Comparison of ENCODE assay signal across 8 cellular contexts in genomic region chr19:12783849-12784393, GRCh38. TPM values are rescaled to one million over a fixed set of nuclear protein-coding genes. Genes with fewer than 3 reads are reported as not detected.
A peak's percentile ranks its signal among the peaks of the same experiment; 100 is the strongest.
DNase-seq lines count a peak whose midpoint lies in the region; ATAC-seq, FAIRE-seq and TF ChIP-seq lines count a peak whose summit lies in the region.

No MANE protein-coding gene starts in this region.

- H3K27me3 Mint-ChIP-seq in neural progenitor cell (ENCODE audit: insufficient read depth, low read depth), result peaks cover 16% of the 10 kb centered on the region

- POLR2A ChIA-PET in RWPE1 (lab: Yijun Ruan, JAX; ENCODE audit: low non-redundant PET), result interaction anchor here (1.9 kb wide), 1 partner anchor 7 kb away, joined by 16 read pairs; the partner anchor contains the start of gene JUNB

- no peak overlapping the region for H3K9ac ChIP-seq in neural progenitor cell

- H2AFZ ChIP-seq in neural progenitor cell (replicated peaks), result no peak overlapping the region

- peak overlapping the region; percentile 100 for H3K27ac ChIP-seq in RWPE1
- H3K27ac ChIP-seq in neural progenitor cell, result no peak overlapping the region

- H3K4me3 Mint-ChIP-seq in neural progenitor cell, result peak overlapping the region; percentile 78

- H3F3A ChIP-seq in neural progenitor cell (ENCODE audit: low read depth), result peaks cover 66% of the 10 kb centered on the region

- H3K27me3 ChIP-seq in neural progenitor cell, result no peaks in the 10 kb centered on the region

- peaks cover 36% of the 10 kb centered on the region for H3K4me1 Mint-ChIP-seq in neural progenitor cell

- no peak overlapping the region for H3K4me3 ChIP-seq in neural progenitor cell

- H3K27ac Mint-ChIP-seq in neural progenitor cell, result peak overlapping the region; percentile 87

- H3K4me2 ChIP-seq in neural progenitor cell, result peak overlapping the region; percentile 99

- no peaks in the 10 kb centered on the region for H4K20me1 ChIP-seq in neural progenitor cell (ENCODE audit: low read depth)

- no peaks in the 10 kb centered on the region for H3K36me3 Mint-ChIP-seq in neural progenitor cell

- H3K9me3 ChIP-seq in neural progenitor cell (ENCODE audit: low read depth), result no peaks in the 10 kb centered on the region

- DNase-seq in CD1c-positive myeloid dendritic cell (ENCODE audit: extremely low spot score), result peak; percentile 58
- peak; percentile 82 for DNase-seq in RWPE1 (ENCODE audit: low spot score)
- no peak for DNase-seq in neural progenitor cell (ENCODE audit: low spot score)
- no peak for DNase-seq in urothelium cell line (ENCODE audit: low spot score)

- TF ChIP-seq CTCF in RWPE1 (conservative IDR thresholded peaks at IDR 0.05; ENCODE audit: low read depth) (no peak), neural progenitor cell (IDR thresholded peaks at IDR 0.05) (no peak)

- H3K79me2 ChIP-seq in neural progenitor cell (ENCODE audit: low read depth), result no peaks in the 10 kb centered on the region

- peaks cover 2% of the 10 kb centered on the region for H3K9me3 Mint-ChIP-seq in neural progenitor cell

- H3K36me3 ChIP-seq in neural progenitor cell, result no peaks in the 10 kb centered on the region

- H3K4me1 ChIP-seq in neural progenitor cell, result peaks cover 34% of the 10 kb centered on the region

- CTCF ChIA-PET in RWPE1 (lab: Yijun Ruan, JAX), result no interaction called here

- peak; percentile 63 for ATAC-seq in esophagus mucosa
- ATAC-seq in GM21360 (IDR thresholded peaks at IDR 0.05; ENCODE audit: unreplicated experiment), result no peak
- ATAC-seq in GM21529 (IDR thresholded peaks at IDR 0.05; ENCODE audit: unreplicated experiment), result no peak
- ATAC-seq in GM21717 (IDR thresholded peaks at IDR 0.05; ENCODE audit: unreplicated experiment), result no peak

- FAIRE-seq in urothelium cell line (lab: Jason Lieb, UNC), result no peak

RNA-seq across cellular contexts. Expression of gene JUNB, which starts 7.4 kb away (rescaled TPM):
- total RNA-seq in esophagus mucosa, result 267 TPM
- total RNA-seq in neural progenitor cell (ENCODE audit: low replicate concordance), result 1.5 and 12.6 TPM in 2 replicates

RNA-seq across cellular contexts. Expression of gene HOOK2, which starts 8.6 kb away (rescaled TPM):
- total RNA-seq in esophagus mucosa, result 38.2 TPM
- 14.3 and 25.1 TPM in 2 replicates for total RNA-seq in neural progenitor cell (ENCODE audit: low replicate concordance)

RNA-seq across cellular contexts. Expression of gene PRDX2, which starts 17.7 kb away (rescaled TPM):
- 304 TPM for total RNA-seq in esophagus mucosa
- 463 and 727 TPM in 2 replicates for total RNA-seq in neural progenitor cell (ENCODE audit: low replicate concordance)

RNA-seq across cellular contexts. Expression of gene THSD8, which starts 17.9 kb away (rescaled TPM):
- 9.7 TPM for total RNA-seq in esophagus mucosa
- total RNA-seq in neural progenitor cell (ENCODE audit: low replicate concordance), result not detected in 2 replicates

RNA-seq across cellular contexts. Expression of gene RNASEH2A, which starts 22.5 kb away (rescaled TPM):
- 20.0 TPM for total RNA-seq in esophagus mucosa
- 60.3 and 61.3 TPM in 2 replicates for total RNA-seq in neural progenitor cell (ENCODE audit: low replicate concordance)

Comparison
In these comparisons a context has a peak if more than half of its experiments do, and no peak if none do; other contexts are left out.
1. DNase-seq: peak in CD1c-positive myeloid dendritic cell (single experiment) and RWPE1 (single experiment); none in neural progenitor cell (single experiment) and urothelium cell line (single experiment).
2. RNA of gene JUNB, which starts 7.4 kb away (total RNA-seq): 267 TPM in esophagus mucosa (single experiment); 1.5 to 12.6 TPM in neural progenitor cell; every median in the first group is over 10 times any median in the second.